ENCODE assay signal across 1 cellular context in the genomic region with DNA sequence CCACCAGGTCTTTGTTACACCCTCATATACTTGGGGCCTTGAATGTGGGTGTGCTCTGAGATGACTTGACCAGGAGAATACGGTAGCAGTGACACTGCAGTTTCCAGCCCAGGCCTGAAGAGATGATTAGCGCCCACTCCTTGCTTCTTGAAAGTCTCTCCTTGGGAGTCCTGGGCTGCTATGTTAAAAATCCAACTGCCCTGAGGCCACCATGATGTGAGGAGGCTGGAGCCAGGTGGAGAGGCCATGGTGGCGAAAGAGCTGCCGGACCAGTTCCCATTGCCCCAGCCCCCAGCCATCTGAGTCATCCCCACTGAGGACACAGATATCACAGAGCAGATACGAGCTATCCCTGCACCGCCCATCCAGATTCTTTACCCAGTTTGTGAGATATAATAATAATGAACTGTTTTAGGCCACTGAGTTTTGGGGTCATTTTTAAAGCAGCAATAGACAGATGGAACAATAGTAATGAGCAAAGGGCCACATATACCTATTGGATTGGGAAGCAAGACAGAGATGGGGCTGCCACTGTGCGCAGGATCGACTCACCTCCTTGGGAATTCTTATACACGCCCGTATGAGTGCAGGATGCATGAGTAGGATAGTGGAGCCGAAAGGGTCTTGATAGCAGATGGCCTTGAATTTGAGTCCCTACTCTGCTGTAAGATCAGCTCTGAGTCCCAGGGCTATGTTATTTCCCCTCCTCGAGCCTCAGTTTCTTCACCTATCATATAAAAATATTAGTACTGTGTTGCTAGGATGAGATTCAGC.
TF ChIP-seq lines count a peak whose summit lies in the region.

No MANE protein-coding gene starts in this region.

TF ChIP-seq in K562, 482 proteins besides CTCF, POLR2A, EP300 and RAD21 (continued from another document and continues in another):
- TF ChIP-seq, protein P1, sequence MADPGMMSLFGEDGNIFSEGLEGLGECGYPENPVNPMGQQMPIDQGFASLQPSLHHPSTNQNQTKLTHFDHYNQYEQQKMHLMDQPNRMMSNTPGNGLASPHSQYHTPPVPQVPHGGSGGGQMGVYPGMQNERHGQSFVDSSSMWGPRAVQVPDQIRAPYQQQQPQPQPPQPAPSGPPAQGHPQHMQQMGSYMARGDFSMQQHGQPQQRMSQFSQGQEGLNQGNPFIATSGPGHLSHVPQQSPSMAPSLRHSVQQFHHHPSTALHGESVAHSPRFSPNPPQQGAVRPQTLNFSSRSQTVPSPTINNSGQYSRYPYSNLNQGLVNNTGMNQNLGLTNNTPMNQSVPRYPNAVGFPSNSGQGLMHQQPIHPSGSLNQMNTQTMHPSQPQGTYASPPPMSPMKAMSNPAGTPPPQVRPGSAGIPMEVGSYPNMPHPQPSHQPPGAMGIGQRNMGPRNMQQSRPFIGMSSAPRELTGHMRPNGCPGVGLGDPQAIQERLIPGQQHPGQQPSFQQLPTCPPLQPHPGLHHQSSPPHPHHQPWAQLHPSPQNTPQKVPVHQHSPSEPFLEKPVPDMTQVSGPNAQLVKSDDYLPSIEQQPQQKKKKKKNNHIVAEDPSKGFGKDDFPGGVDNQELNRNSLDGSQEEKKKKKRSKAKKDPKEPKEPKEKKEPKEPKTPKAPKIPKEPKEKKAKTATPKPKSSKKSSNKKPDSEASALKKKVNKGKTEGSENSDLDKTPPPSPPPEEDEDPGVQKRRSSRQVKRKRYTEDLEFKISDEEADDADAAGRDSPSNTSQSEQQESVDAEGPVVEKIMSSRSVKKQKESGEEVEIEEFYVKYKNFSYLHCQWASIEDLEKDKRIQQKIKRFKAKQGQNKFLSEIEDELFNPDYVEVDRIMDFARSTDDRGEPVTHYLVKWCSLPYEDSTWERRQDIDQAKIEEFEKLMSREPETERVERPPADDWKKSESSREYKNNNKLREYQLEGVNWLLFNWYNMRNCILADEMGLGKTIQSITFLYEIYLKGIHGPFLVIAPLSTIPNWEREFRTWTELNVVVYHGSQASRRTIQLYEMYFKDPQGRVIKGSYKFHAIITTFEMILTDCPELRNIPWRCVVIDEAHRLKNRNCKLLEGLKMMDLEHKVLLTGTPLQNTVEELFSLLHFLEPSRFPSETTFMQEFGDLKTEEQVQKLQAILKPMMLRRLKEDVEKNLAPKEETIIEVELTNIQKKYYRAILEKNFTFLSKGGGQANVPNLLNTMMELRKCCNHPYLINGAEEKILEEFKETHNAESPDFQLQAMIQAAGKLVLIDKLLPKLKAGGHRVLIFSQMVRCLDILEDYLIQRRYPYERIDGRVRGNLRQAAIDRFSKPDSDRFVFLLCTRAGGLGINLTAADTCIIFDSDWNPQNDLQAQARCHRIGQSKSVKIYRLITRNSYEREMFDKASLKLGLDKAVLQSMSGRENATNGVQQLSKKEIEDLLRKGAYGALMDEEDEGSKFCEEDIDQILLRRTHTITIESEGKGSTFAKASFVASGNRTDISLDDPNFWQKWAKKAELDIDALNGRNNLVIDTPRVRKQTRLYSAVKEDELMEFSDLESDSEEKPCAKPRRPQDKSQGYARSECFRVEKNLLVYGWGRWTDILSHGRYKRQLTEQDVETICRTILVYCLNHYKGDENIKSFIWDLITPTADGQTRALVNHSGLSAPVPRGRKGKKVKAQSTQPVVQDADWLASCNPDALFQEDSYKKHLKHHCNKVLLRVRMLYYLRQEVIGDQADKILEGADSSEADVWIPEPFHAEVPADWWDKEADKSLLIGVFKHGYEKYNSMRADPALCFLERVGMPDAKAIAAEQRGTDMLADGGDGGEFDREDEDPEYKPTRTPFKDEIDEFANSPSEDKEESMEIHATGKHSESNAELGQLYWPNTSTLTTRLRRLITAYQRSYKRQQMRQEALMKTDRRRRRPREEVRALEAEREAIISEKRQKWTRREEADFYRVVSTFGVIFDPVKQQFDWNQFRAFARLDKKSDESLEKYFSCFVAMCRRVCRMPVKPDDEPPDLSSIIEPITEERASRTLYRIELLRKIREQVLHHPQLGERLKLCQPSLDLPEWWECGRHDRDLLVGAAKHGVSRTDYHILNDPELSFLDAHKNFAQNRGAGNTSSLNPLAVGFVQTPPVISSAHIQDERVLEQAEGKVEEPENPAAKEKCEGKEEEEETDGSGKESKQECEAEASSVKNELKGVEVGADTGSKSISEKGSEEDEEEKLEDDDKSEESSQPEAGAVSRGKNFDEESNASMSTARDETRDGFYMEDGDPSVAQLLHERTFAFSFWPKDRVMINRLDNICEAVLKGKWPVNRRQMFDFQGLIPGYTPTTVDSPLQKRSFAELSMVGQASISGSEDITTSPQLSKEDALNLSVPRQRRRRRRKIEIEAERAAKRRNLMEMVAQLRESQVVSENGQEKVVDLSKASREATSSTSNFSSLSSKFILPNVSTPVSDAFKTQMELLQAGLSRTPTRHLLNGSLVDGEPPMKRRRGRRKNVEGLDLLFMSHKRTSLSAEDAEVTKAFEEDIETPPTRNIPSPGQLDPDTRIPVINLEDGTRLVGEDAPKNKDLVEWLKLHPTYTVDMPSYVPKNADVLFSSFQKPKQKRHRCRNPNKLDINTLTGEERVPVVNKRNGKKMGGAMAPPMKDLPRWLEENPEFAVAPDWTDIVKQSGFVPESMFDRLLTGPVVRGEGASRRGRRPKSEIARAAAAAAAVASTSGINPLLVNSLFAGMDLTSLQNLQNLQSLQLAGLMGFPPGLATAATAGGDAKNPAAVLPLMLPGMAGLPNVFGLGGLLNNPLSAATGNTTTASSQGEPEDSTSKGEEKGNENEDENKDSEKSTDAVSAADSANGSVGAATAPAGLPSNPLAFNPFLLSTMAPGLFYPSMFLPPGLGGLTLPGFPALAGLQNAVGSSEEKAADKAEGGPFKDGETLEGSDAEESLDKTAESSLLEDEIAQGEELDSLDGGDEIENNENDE (IDR thresholded peaks at IDR 0.05; ENCODE audit: low read depth, low read length): peak; percentile 96
- TF ChIP-seq, protein P2, sequence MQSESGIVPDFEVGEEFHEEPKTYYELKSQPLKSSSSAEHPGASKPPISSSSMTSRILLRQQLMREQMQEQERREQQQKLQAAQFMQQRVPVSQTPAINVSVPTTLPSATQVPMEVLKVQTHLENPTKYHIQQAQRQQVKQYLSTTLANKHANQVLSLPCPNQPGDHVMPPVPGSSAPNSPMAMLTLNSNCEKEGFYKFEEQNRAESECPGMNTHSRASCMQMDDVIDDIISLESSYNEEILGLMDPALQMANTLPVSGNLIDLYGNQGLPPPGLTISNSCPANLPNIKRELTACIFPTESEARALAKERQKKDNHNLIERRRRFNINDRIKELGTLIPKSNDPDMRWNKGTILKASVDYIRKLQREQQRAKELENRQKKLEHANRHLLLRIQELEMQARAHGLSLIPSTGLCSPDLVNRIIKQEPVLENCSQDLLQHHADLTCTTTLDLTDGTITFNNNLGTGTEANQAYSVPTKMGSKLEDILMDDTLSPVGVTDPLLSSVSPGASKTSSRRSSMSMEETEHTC (IDR thresholded peaks at IDR 0.05): no peak
- no peak for TF ChIP-seq ZBTB17 (CRISPR knock-in tag; IDR thresholded peaks at IDR 0.05)
- no peak for TF ChIP-seq THRAP3 (IDR thresholded peaks at IDR 0.05; ENCODE audit: borderline replicate concordance)
- TF ChIP-seq YY1 (IDR thresholded peaks at IDR 0.05; ENCODE audit: borderline replicate concordance in 1 of 3, control insufficient read depth in 1 of 3, extremely low read depth in 1 of 3, insufficient read depth in 3 of 3, insufficient read length in 1 of 3, insufficient replicate concordance in 2 of 3, low read depth in 1 of 3, low read length in 2 of 3): peak in 1 of 3 experiments; percentile 52
- TF ChIP-seq POLR3A (IDR thresholded peaks at IDR 0.05; ENCODE audit: borderline replicate concordance, extremely low read depth, insufficient read depth, insufficient read length): no peak
- peak; percentile 55 for TF ChIP-seq ARID1B (IDR thresholded peaks at IDR 0.05)
- TF ChIP-seq MAZ (CRISPR knock-in tag; conservative IDR thresholded peaks at IDR 0.05 in 1 of 2, IDR thresholded peaks at IDR 0.05 in 1 of 2): no peak; a peak in 1 of 4 replicates
- TF ChIP-seq, protein P3, sequence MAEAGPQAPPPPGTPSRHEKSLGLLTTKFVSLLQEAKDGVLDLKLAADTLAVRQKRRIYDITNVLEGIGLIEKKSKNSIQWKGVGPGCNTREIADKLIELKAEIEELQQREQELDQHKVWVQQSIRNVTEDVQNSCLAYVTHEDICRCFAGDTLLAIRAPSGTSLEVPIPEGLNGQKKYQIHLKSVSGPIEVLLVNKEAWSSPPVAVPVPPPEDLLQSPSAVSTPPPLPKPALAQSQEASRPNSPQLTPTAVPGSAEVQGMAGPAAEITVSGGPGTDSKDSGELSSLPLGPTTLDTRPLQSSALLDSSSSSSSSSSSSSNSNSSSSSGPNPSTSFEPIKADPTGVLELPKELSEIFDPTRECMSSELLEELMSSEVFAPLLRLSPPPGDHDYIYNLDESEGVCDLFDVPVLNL (CRISPR knock-in tag; IDR thresholded peaks at IDR 0.05; ENCODE audit: low read depth): no peak
- no peak for TF ChIP-seq CHD4 (IDR thresholded peaks at IDR 0.05; ENCODE audit: insufficient read depth, insufficient replicate concordance, low read depth, low read length, poor library complexity, severe bottlenecking)
- no peak for TF ChIP-seq TRIM28 (IDR thresholded peaks at IDR 0.05)
- TF ChIP-seq, protein P4, sequence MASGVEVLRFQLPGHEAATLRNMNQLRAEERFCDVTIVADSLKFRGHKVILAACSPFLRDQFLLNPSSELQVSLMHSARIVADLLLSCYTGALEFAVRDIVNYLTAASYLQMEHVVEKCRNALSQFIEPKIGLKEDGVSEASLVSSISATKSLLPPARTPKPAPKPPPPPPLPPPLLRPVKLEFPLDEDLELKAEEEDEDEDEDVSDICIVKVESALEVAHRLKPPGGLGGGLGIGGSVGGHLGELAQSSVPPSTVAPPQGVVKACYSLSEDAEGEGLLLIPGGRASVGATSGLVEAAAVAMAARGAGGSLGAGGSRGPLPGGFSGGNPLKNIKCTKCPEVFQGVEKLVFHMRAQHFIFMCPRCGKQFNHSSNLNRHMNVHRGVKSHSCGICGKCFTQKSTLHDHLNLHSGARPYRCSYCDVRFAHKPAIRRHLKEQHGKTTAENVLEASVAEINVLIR (CRISPR knock-in tag; IDR thresholded peaks at IDR 0.05): no peak
- TF ChIP-seq, protein P5, sequence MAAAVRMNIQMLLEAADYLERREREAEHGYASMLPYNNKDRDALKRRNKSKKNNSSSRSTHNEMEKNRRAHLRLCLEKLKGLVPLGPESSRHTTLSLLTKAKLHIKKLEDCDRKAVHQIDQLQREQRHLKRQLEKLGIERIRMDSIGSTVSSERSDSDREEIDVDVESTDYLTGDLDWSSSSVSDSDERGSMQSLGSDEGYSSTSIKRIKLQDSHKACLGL (CRISPR knock-in tag; IDR thresholded peaks at IDR 0.05; ENCODE audit: borderline replicate concordance, poor library complexity, severe bottlenecking): no peak
- no peak; the same call in 1 of the 2 replicates for TF ChIP-seq POLR2AphosphoS2 (IDR thresholded peaks at IDR 0.05; ENCODE audit: low read length)
- TF ChIP-seq ESRRB (CRISPR knock-in tag; IDR thresholded peaks at IDR 0.05; ENCODE audit: borderline replicate concordance): no peak
- TF ChIP-seq FOXJ2 (tag; IDR thresholded peaks at IDR 0.05): no peak
- TF ChIP-seq, protein P6, sequence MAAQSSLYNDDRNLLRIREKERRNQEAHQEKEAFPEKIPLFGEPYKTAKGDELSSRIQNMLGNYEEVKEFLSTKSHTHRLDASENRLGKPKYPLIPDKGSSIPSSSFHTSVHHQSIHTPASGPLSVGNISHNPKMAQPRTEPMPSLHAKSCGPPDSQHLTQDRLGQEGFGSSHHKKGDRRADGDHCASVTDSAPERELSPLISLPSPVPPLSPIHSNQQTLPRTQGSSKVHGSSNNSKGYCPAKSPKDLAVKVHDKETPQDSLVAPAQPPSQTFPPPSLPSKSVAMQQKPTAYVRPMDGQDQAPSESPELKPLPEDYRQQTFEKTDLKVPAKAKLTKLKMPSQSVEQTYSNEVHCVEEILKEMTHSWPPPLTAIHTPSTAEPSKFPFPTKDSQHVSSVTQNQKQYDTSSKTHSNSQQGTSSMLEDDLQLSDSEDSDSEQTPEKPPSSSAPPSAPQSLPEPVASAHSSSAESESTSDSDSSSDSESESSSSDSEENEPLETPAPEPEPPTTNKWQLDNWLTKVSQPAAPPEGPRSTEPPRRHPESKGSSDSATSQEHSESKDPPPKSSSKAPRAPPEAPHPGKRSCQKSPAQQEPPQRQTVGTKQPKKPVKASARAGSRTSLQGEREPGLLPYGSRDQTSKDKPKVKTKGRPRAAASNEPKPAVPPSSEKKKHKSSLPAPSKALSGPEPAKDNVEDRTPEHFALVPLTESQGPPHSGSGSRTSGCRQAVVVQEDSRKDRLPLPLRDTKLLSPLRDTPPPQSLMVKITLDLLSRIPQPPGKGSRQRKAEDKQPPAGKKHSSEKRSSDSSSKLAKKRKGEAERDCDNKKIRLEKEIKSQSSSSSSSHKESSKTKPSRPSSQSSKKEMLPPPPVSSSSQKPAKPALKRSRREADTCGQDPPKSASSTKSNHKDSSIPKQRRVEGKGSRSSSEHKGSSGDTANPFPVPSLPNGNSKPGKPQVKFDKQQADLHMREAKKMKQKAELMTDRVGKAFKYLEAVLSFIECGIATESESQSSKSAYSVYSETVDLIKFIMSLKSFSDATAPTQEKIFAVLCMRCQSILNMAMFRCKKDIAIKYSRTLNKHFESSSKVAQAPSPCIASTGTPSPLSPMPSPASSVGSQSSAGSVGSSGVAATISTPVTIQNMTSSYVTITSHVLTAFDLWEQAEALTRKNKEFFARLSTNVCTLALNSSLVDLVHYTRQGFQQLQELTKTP (IDR thresholded peaks at IDR 0.05; ENCODE audit: low read depth in 1 of 2, partially characterized antibody in 2 of 2): no peak
- no peak for TF ChIP-seq SRSF1 (IDR thresholded peaks at IDR 0.05; ENCODE audit: low read depth, low read length)
- no peak for TF ChIP-seq PYGO2 (tag; IDR thresholded peaks at IDR 0.05)
- TF ChIP-seq, protein P7, sequence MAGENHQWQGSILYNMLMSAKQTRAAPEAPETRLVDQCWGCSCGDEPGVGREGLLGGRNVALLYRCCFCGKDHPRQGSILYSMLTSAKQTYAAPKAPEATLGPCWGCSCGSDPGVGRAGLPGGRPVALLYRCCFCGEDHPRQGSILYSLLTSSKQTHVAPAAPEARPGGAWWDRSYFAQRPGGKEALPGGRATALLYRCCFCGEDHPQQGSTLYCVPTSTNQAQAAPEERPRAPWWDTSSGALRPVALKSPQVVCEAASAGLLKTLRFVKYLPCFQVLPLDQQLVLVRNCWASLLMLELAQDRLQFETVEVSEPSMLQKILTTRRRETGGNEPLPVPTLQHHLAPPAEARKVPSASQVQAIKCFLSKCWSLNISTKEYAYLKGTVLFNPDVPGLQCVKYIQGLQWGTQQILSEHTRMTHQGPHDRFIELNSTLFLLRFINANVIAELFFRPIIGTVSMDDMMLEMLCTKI (IDR thresholded peaks at IDR 0.05; ENCODE audit: partially characterized antibody): no peak
- no peak for TF ChIP-seq BRD4 (IDR thresholded peaks at IDR 0.05)
- no peak for TF ChIP-seq TEAD4 (IDR thresholded peaks at IDR 0.05; ENCODE audit: low read length)
- TF ChIP-seq TEAD4 (CRISPR knock-in tag; IDR thresholded peaks at IDR 0.05; ENCODE audit: borderline replicate concordance): no peak
- no peak for TF ChIP-seq SRSF3 (IDR thresholded peaks at IDR 0.05; ENCODE audit: insufficient read depth, low read length)
- no peak for TF ChIP-seq CBFB (CRISPR knock-in tag; IDR thresholded peaks at IDR 0.05)
- TF ChIP-seq MECOM (CRISPR knock-in tag; IDR thresholded peaks at IDR 0.05): no peak; the same call in 1 of the 2 replicates
- TF ChIP-seq, protein P8, sequence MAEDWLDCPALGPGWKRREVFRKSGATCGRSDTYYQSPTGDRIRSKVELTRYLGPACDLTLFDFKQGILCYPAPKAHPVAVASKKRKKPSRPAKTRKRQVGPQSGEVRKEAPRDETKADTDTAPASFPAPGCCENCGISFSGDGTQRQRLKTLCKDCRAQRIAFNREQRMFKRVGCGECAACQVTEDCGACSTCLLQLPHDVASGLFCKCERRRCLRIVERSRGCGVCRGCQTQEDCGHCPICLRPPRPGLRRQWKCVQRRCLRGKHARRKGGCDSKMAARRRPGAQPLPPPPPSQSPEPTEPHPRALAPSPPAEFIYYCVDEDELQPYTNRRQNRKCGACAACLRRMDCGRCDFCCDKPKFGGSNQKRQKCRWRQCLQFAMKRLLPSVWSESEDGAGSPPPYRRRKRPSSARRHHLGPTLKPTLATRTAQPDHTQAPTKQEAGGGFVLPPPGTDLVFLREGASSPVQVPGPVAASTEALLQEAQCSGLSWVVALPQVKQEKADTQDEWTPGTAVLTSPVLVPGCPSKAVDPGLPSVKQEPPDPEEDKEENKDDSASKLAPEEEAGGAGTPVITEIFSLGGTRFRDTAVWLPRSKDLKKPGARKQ (CRISPR knock-in tag; IDR thresholded peaks at IDR 0.05): 0 out of 2 replicates have a peak, but pooled peaks have one; percentile 41
